In the genomic region with DNA sequence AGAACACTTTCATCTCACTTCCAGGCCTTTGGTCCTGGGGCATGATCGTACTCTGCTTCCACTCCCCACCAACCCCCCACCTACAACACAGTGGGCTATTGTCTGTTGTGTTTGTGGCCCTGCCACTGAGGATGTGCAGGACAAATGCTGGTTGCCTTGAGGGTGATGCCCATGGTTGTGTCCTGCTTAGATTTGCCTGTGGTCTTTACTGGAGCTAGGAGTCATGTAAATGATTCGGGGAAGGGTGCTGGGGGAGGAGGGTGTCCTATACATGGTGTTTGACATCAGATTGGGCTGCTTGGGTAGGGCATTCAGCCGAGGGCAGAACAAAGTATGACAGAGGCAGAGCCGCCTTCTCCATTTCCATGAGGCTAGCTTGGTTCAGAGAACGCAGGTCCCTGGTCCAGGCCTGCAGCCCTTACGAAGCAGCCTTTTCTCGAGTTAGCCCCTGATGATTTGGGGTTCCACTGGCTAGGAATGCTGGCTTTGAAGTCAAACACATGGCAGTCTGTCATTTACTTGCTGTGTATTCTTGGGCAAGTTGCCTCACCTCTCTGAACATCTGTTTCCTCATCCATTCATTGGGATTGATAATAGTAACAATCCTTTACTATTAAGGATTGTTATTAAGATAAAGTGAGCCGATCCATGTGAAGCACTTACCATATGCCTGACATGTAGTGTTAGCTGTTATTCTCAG, we compare ENCODE assay signal across 16 cellular contexts. TPM values are rescaled to one million over a fixed set of nuclear protein-coding genes. Genes with fewer than 3 reads are reported as not detected.
A peak's percentile ranks its signal among the peaks of the same experiment; 100 is the strongest.
DNase-seq lines count a peak whose midpoint lies in the region; ATAC-seq and TF ChIP-seq lines count a peak whose summit lies in the region.
"Had no signal": no experiment of that assay in that cellular context is flagged by ENCODE, and none has a peak within 500 bp of the region (broad histone marks: within the 10 kb centered on the region; RNA-seq: fewer than 3 reads in every experiment).

No MANE protein-coding gene starts in this region.

- intact Hi-C loops in naive thymus-derived CD4-positive, alpha-beta T cell (cut with micrococcal nuclease) = no loop called here

- H3K27me3 ChIP-seq in naive thymus-derived CD4-positive, alpha-beta T cell (ENCODE audit: control insufficient read depth in 2 of 2, insufficient read depth in 2 of 2, low read length in 2 of 2) = no peaks in the 10 kb centered on the region
- H3K27me3 ChIP-seq: upper lobe of right lung had no signal

- H3K27ac ChIP-seq in cingulate gyrus (ENCODE audit: low read depth, low read length) = peak overlapping the region; percentile 83
- no peak overlapping the region for H3K27ac ChIP-seq in naive thymus-derived CD4-positive, alpha-beta T cell (ENCODE audit: low read depth, low read length)
- H3K27ac ChIP-seq: psoas muscle, RWPE1, upper lobe of right lung had no signal

- no peak for TF ChIP-seq CTCF in nephron (IDR thresholded peaks at IDR 0.05; ENCODE audit: unreplicated experiment in 3 of 3)

- H3K4me1 Mint-ChIP-seq in stimulated activated naive CD8-positive, alpha-beta T cell treated with anti-CD3 and anti-CD28 coated beads, Interleukin-15, Interleukin-2, amounts not matched to agents 100 ng/mL and 50 ng/mL, for 24 hours (ENCODE audit: low read depth) = peaks cover 41% of the 10 kb centered on the region
- peaks cover 20% of the 10 kb centered on the region for H3K4me1 Mint-ChIP-seq in stimulated activated naive CD8-positive, alpha-beta T cell treated with anti-CD3 and anti-CD28 coated beads, Interleukin-15, amount 100 ng/mL, for 72 hours
- peaks cover 66% of the 10 kb centered on the region for H3K4me1 Mint-ChIP-seq in nephron
- peaks cover 2 to 11% (median 8%) of the 10 kb centered on the region in 7 donors for H3K4me1 Mint-ChIP-seq in naive thymus-derived CD4-positive, alpha-beta T cell
- H3K4me1 Mint-ChIP-seq: immature natural killer cell had no signal

- no peak for DNase-seq in stimulated activated naive CD8-positive, alpha-beta T cell treated with anti-CD3 and anti-CD28 coated beads, Interleukin-15, amount 100 ng/mL, for 72 hours
- no peak for DNase-seq in activated T-cell treated with anti-CD3 and anti-CD28 coated beads, Interleukin-2, amount 50 U/mL, for 1 hour
- no peak for DNase-seq in naive thymus-derived CD4-positive, alpha-beta T cell
- DNase-seq: effector CD4-positive, alpha-beta T cell; immature natural killer cell; psoas muscle; T-helper 17 cell had no signal

- no peaks in the 10 kb centered on the region for H3K9me3 Mint-ChIP-seq in stimulated activated naive CD8-positive, alpha-beta T cell treated with anti-CD3 and anti-CD28 coated beads, Interleukin-15, Interleukin-2, amounts not matched to agents 100 ng/mL and 50 ng/mL, for 24 hours
- no peaks in the 10 kb centered on the region for H3K9me3 Mint-ChIP-seq in stimulated activated naive CD8-positive, alpha-beta T cell treated with anti-CD3 and anti-CD28 coated beads, Interleukin-15, amount 100 ng/mL, for 72 hours
- H3K9me3 Mint-ChIP-seq in nephron = no peaks in the 10 kb centered on the region
- H3K9me3 Mint-ChIP-seq in naive thymus-derived CD4-positive, alpha-beta T cell = no peaks in the 10 kb centered on the region
- H3K9me3 Mint-ChIP-seq: immature natural killer cell had no signal

- H3K4me1 ChIP-seq in naive thymus-derived CD4-positive, alpha-beta T cell (ENCODE audit: control insufficient read depth in 2 of 2, insufficient read depth in 2 of 2, low read length in 2 of 2) = no peaks in the 10 kb centered on the region
- H3K4me1 ChIP-seq: upper lobe of right lung had no signal

- H3K36me3 ChIP-seq in naive thymus-derived CD4-positive, alpha-beta T cell (ENCODE audit: control insufficient read depth in 2 of 3, insufficient read depth in 3 of 3, low read length in 3 of 3) = no peaks in the 10 kb centered on the region
- H3K36me3 ChIP-seq: upper lobe of right lung had no signal

- no peaks in the 10 kb centered on the region for H3K9me3 ChIP-seq in naive thymus-derived CD4-positive, alpha-beta T cell (ENCODE audit: control insufficient read depth in 2 of 3, low read length in 3 of 3)
- H3K9me3 ChIP-seq: Caco-2, psoas muscle, upper lobe of right lung had no signal

- peak overlapping the region; percentile 58 for H3K27ac Mint-ChIP-seq in stimulated activated naive CD8-positive, alpha-beta T cell treated with anti-CD3 and anti-CD28 coated beads, Interleukin-15, Interleukin-2, amounts not matched to agents 100 ng/mL and 50 ng/mL, for 24 hours
- H3K27ac Mint-ChIP-seq in stimulated activated naive CD8-positive, alpha-beta T cell treated with anti-CD3 and anti-CD28 coated beads, Interleukin-15, amount 100 ng/mL, for 72 hours = peak overlapping the region in 1 of 2 donors; percentile 90
- peak overlapping the region; percentile 56 to 88 (median 88) for H3K27ac Mint-ChIP-seq in nephron
- peak overlapping the region in 1 of 9 donors; percentile 17 for H3K27ac Mint-ChIP-seq in naive thymus-derived CD4-positive, alpha-beta T cell
- H3K27ac Mint-ChIP-seq: immature natural killer cell, T-helper 17 cell had no signal

- H3K4me3 Mint-ChIP-seq in stimulated activated naive CD8-positive, alpha-beta T cell treated with anti-CD3 and anti-CD28 coated beads, Interleukin-15, Interleukin-2, amounts not matched to agents 100 ng/mL and 50 ng/mL, for 24 hours = no peak overlapping the region
- H3K4me3 Mint-ChIP-seq in stimulated activated naive CD8-positive, alpha-beta T cell treated with anti-CD3 and anti-CD28 coated beads, Interleukin-15, amount 100 ng/mL, for 72 hours = no peak overlapping the region
- H3K4me3 Mint-ChIP-seq in nephron = peak overlapping the region in 2 of 3 experiments; percentile 19 to 62
- no peak overlapping the region for H3K4me3 Mint-ChIP-seq in naive thymus-derived CD4-positive, alpha-beta T cell
- H3K4me3 Mint-ChIP-seq: activated CD4-positive, alpha-beta T cell treated with anti-CD3 and anti-CD28 coated beads for 36 hours; immature natural killer cell; T-helper 17 cell had no signal

- ATAC-seq in stimulated activated naive CD8-positive, alpha-beta T cell treated with anti-CD3 and anti-CD28 coated beads, Interleukin-15, amount 100 ng/mL, for 72 hours = no peak
- ATAC-seq in GM18498 (IDR thresholded peaks at IDR 0.05; ENCODE audit: unreplicated experiment) (no peak), GM18868 (IDR thresholded peaks at IDR 0.05; ENCODE audit: unreplicated experiment) (no peak)
- ATAC-seq in naive thymus-derived CD4-positive, alpha-beta T cell = no peak
- ATAC-seq: T-helper 17 cell, upper lobe of right lung had no signal

- POLR2A ChIA-PET in naive thymus-derived CD4-positive, alpha-beta T cell (lab: Charles Lee) = no interaction called here

- peaks cover 8% of the 10 kb centered on the region for H3K27me3 Mint-ChIP-seq in stimulated activated naive CD8-positive, alpha-beta T cell treated with anti-CD3 and anti-CD28 coated beads, Interleukin-15, Interleukin-2, amounts not matched to agents 100 ng/mL and 50 ng/mL, for 24 hours
- H3K27me3 Mint-ChIP-seq in stimulated activated naive CD8-positive, alpha-beta T cell treated with anti-CD3 and anti-CD28 coated beads, Interleukin-15, amount 100 ng/mL, for 72 hours = peaks cover 13% of the 10 kb centered on the region
- peaks cover 10% of the 10 kb centered on the region for H3K27me3 Mint-ChIP-seq in nephron (ENCODE audit: low read depth)
- peaks cover under 1 to 12% (median 5%) of the 10 kb centered on the region in 5 donors for H3K27me3 Mint-ChIP-seq in naive thymus-derived CD4-positive, alpha-beta T cell

- H3K4me3 ChIP-seq in naive thymus-derived CD4-positive, alpha-beta T cell (ENCODE audit: low read length) = no peak overlapping the region
- H3K4me3 ChIP-seq: psoas muscle, upper lobe of right lung had no signal

- H3K36me3 Mint-ChIP-seq in stimulated activated naive CD8-positive, alpha-beta T cell treated with anti-CD3 and anti-CD28 coated beads, Interleukin-15, Interleukin-2, amounts not matched to agents 100 ng/mL and 50 ng/mL, for 24 hours (ENCODE audit: low read depth) = no peaks in the 10 kb centered on the region
- no peaks in the 10 kb centered on the region for H3K36me3 Mint-ChIP-seq in nephron (ENCODE audit: low read depth)
- H3K36me3 Mint-ChIP-seq in naive thymus-derived CD4-positive, alpha-beta T cell = no peaks in the 10 kb centered on the region
- H3K36me3 Mint-ChIP-seq: immature natural killer cell had no signal

- CTCF ChIA-PET in naive thymus-derived CD4-positive, alpha-beta T cell (lab: Charles Lee) = no interaction called here

RNA-seq across cellular contexts. Expression of gene CORO2B, which starts 6.9 kb away (rescaled TPM):
- total RNA-seq in naive thymus-derived CD4-positive, alpha-beta T cell = under 1 TPM in 1 of 5 experiments, not detected in 4; 0.15 TPM
- not detected for polyA plus RNA-seq in naive thymus-derived CD4-positive, alpha-beta T cell
- total RNA-seq: T-helper 17 cell had no signal
- polyA plus RNA-seq: immature natural killer cell had no signal

Comparison
In these comparisons a context has a peak if more than half of its experiments do, and no peak if none do; other contexts are left out.
1. H3K4me3 Mint-ChIP-seq: peak in nephron (2 of 3); none in stimulated activated naive CD8-positive, alpha-beta T cell treated with anti-CD3 and anti-CD28 coated beads, Interleukin-15, Interleukin-2, amounts not matched to agents 100 ng/mL and 50 ng/mL, for 24 hours (single experiment), stimulated activated naive CD8-positive, alpha-beta T cell treated with anti-CD3 and anti-CD28 coated beads, Interleukin-15, amount 100 ng/mL, for 72 hours (0 of 2) and naive thymus-derived CD4-positive, alpha-beta T cell (0 of 10).